Comparison of ENCODE assay signal across 21 cellular contexts in genomic region chr22:20063271-20064139, GRCh38. TPM values are rescaled to one million over a fixed set of nuclear protein-coding genes. Genes with fewer than 3 reads are reported as not detected.
A peak's percentile ranks its signal among the peaks of the same experiment; 100 is the strongest.
DNase-seq lines count a peak whose midpoint lies in the region; ATAC-seq and TF ChIP-seq lines count a peak whose summit lies in the region.
"Had no signal": no experiment of that assay in that cellular context is flagged by ENCODE, and none has a peak within 500 bp of the region (broad histone marks: within the 10 kb centered on the region; RNA-seq: fewer than 3 reads in every experiment).

No MANE protein-coding gene starts in this region.

- CTCF ChIA-PET in RWPE1 (lab: Yijun Ruan, JAX) = no interaction called here
- CTCF ChIA-PET in activated CD4-positive, alpha-beta memory T cell treated with anti-CD3 and anti-CD28 coated beads for 36 hours (lab: Charles Lee) = interaction anchor here (1.7 kb wide), 1 partner anchor 22 kb away, joined by 4 read pairs; no protein-coding TSS in a partner anchor

- 95% methylated on average over 27 of the region's 27 CpGs for WGBS in sigmoid colon, 2 donors

- no peak overlapping the region for H3K27ac Mint-ChIP-seq in activated CD4-positive, alpha-beta memory T cell treated with anti-CD3 and anti-CD28 coated beads for 36 hours
- H3K27ac Mint-ChIP-seq: activated CD4-positive, alpha-beta T cell treated with anti-CD3 and anti-CD28 coated beads, Interleukin-2, amount 10 ng/mL, durations not matched to agents 7 days and 5 days; T-helper 1 cell treated with Interleukin-12 subunit alpha and Interleukin-12 subunit beta and Interleukin-4 antibody, amounts not matched to agents 30 μg/mL and 1 μg/mL, for 36 hours had no signal

- no peak for TF ChIP-seq POLR2A in sigmoid colon (IDR thresholded peaks at IDR 0.05)

- TF ChIP-seq EP300 in sigmoid colon (IDR thresholded peaks at IDR 0.05) = no peak

- peaks cover 0 to 46% (median 27%) of the 10 kb centered on the region in 4 donors for H3K36me3 ChIP-seq in sigmoid colon

- no peaks in the 10 kb centered on the region for H3K4me1 Mint-ChIP-seq in activated CD4-positive, alpha-beta memory T cell treated with anti-CD3 and anti-CD28 coated beads for 36 hours (ENCODE audit: low read depth)

- no peak overlapping the region for H3K4me3 ChIP-seq in sigmoid colon
- H3K4me3 ChIP-seq: HAP-1, lower lobe of right lung, PC-9 had no signal

- peak overlapping the region; percentile 86 for H3K27ac ChIP-seq in RWPE1
- no peak overlapping the region for H3K27ac ChIP-seq in foreskin keratinocyte
- H3K27ac ChIP-seq in sigmoid colon = no peak overlapping the region
- H3K27ac ChIP-seq: brain microvascular endothelial cell, lower lobe of right lung, PC-9 had no signal

- H3K4me1 ChIP-seq in foreskin keratinocyte = peaks cover 13% of the 10 kb centered on the region
- H3K4me1 ChIP-seq in sigmoid colon = no peaks in the 10 kb centered on the region
- H3K4me1 ChIP-seq: HAP-1, lower lobe of right lung had no signal

- intact Hi-C loops in sigmoid colon (cut with DNase I) = no loop called here
- intact Hi-C loops in activated CD4-positive, alpha-beta memory T cell treated with anti-CD3 and anti-CD28 coated beads for 36 hours (cut with micrococcal nuclease) = no loop called here

- TF ChIP-seq CTCF in RWPE1 (conservative IDR thresholded peaks at IDR 0.05; ENCODE audit: low read depth) = no peak
- TF ChIP-seq CTCF in foreskin keratinocyte (conservative IDR thresholded peaks at IDR 0.05) = peak; percentile 28
- TF ChIP-seq CTCF in sigmoid colon (IDR thresholded peaks at IDR 0.05) = no peak

- H3K36me3 Mint-ChIP-seq in activated CD4-positive, alpha-beta memory T cell treated with anti-CD3 and anti-CD28 coated beads for 36 hours = peaks cover 8% of the 10 kb centered on the region

- no peaks in the 10 kb centered on the region for H3K27me3 Mint-ChIP-seq in activated CD4-positive, alpha-beta memory T cell treated with anti-CD3 and anti-CD28 coated beads for 36 hours
- H3K27me3 Mint-ChIP-seq: activated CD4-positive, alpha-beta T cell treated with anti-CD3 and anti-CD28 coated beads, Interleukin-2, amount 10 ng/mL, durations not matched to agents 7 days and 5 days had no signal

- H3K4me3 Mint-ChIP-seq in activated CD4-positive, alpha-beta memory T cell treated with anti-CD3 and anti-CD28 coated beads for 36 hours = no peak overlapping the region
- H3K4me3 Mint-ChIP-seq: activated CD4-positive, alpha-beta T cell treated with anti-CD3 and anti-CD28 coated beads, Interleukin-2, amount 10 ng/mL, durations not matched to agents 7 days and 5 days; T-helper 1 cell treated with Interleukin-12 subunit alpha and Interleukin-12 subunit beta and Interleukin-4 antibody, amounts not matched to agents 30 μg/mL and 1 μg/mL, for 36 hours had no signal

- DNase-seq in RWPE1 (ENCODE audit: low spot score) = no peak
- no peak for DNase-seq in foreskin keratinocyte
- peak; percentile 60 for DNase-seq in sigmoid colon
- no peak for DNase-seq in activated CD4-positive, alpha-beta memory T cell treated with anti-CD3 and anti-CD28 coated beads for 36 hours
- no peak for DNase-seq in activated T-cell treated with anti-CD3 and anti-CD28 coated beads, Interleukin-2, amount 50 U/mL, for 48 hours
- DNase-seq: activated CD4-positive, alpha-beta T cell treated with anti-CD3 and anti-CD28 coated beads, Interleukin-2, amount 10 ng/mL, durations not matched to agents 7 days and 5 days; activated CD8-positive, alpha-beta memory T cell treated with anti-CD3 and anti-CD28 coated beads, Interleukin-2, amount 50 U/mL, for 48 hours; activated effector memory CD4-positive, alpha-beta T cell treated with anti-CD3 and anti-CD28 coated beads, Interleukin-2, amount 50 U/mL, for 16 hours; Kasumi-1; lower lobe of right lung; NCI-H1092 treated with DMSO at 0.1 percent for 48 hours; NCI-H2029 treated with DMSO at 0.1 percent for 48 hours; NCI-H345; NCI-H82; occipital lobe; retina had no signal

- H3K27me3 ChIP-seq in foreskin keratinocyte (no peaks in the 10 kb centered on the region), sigmoid colon (no peaks in the 10 kb centered on the region)
- H3K27me3 ChIP-seq: brain microvascular endothelial cell had no signal

- ATAC-seq in foreskin keratinocyte = peak; percentile 17
- no peak for ATAC-seq in HG02970 (IDR thresholded peaks at IDR 0.05; ENCODE audit: low FRiP score, unreplicated experiment)

- no peaks in the 10 kb centered on the region for H3K9me3 Mint-ChIP-seq in activated CD4-positive, alpha-beta memory T cell treated with anti-CD3 and anti-CD28 coated beads for 36 hours
- H3K9me3 Mint-ChIP-seq: activated CD4-positive, alpha-beta T cell treated with anti-CD3 and anti-CD28 coated beads, Interleukin-2, amount 10 ng/mL, durations not matched to agents 7 days and 5 days; T-helper 1 cell treated with Interleukin-12 subunit alpha and Interleukin-12 subunit beta and Interleukin-4 antibody, amounts not matched to agents 30 μg/mL and 1 μg/mL, for 36 hours had no signal

- POLR2A ChIA-PET in RWPE1 (lab: Yijun Ruan, JAX; ENCODE audit: low non-redundant PET) = no interaction called here
- POLR2A ChIA-PET in activated CD4-positive, alpha-beta memory T cell treated with anti-CD3 and anti-CD28 coated beads for 36 hours (lab: Charles Lee) = no interaction called here

- H3K9me3 ChIP-seq in sigmoid colon = no peaks in the 10 kb centered on the region
- H3K9me3 ChIP-seq: HAP-1, lower lobe of right lung had no signal

RNA-seq across cellular contexts. Expression of gene DGCR8, which starts 16.5 kb away (rescaled TPM):
- total RNA-seq in foreskin keratinocyte = 30.4 and 31.7 TPM in 2 replicates
- polyA plus RNA-seq in foreskin keratinocyte = 13.5 and 13.7 TPM in 2 replicates
- 10 to 100 TPM; 15.0 to 32.7 (median 22.2) TPM for total RNA-seq in sigmoid colon
- polyA plus RNA-seq in sigmoid colon = 10 to 100 TPM in 1 of 3 donors, 1 to 10 TPM in 2; 6.7 to 24.1 (median 8.4) TPM
- 10 to 100 TPM; 33.4 to 34.3 TPM for total RNA-seq in activated CD4-positive, alpha-beta memory T cell treated with anti-CD3 and anti-CD28 coated beads for 36 hours

RNA-seq across cellular contexts. Expression of gene TANGO2, which starts 42.6 kb away (rescaled TPM):
- total RNA-seq in foreskin keratinocyte (18.8 and 22.4 TPM in 2 replicates), sigmoid colon (10 to 100 TPM; 24.2 to 36.6 (median 31.9) TPM)
- polyA plus RNA-seq in foreskin keratinocyte (15.0 and 15.2 TPM in 2 replicates), sigmoid colon (10 to 100 TPM; 27.0 to 46.2 (median 27.8) TPM)
- total RNA-seq in activated CD4-positive, alpha-beta memory T cell treated with anti-CD3 and anti-CD28 coated beads for 36 hours = 10 to 100 TPM; 20.7 to 23.6 TPM

RNA-seq across cellular contexts. Expression of gene ARVCF, which starts 46.9 kb away (rescaled TPM):
- total RNA-seq in foreskin keratinocyte (10.8 and 11.7 TPM in 2 replicates), sigmoid colon (10 to 100 TPM; 14.6 to 33.8 (median 24.5) TPM)
- polyA plus RNA-seq in foreskin keratinocyte (6.9 and 7.7 TPM in 2 replicates), sigmoid colon (10 to 100 TPM in 1 of 3 donors, 1 to 10 TPM in 2; 3.9 to 13.3 (median 6.0) TPM)
- 1 to 10 TPM; 1.5 to 2.4 TPM for total RNA-seq in activated CD4-positive, alpha-beta memory T cell treated with anti-CD3 and anti-CD28 coated beads for 36 hours

RNA-seq across cellular contexts. Expression of gene RANBP1, which starts 52.4 kb away (rescaled TPM):
- 319 and 387 TPM in 2 replicates for total RNA-seq in foreskin keratinocyte
- polyA plus RNA-seq in foreskin keratinocyte = 374 and 452 TPM in 2 replicates
- total RNA-seq in sigmoid colon = 100 to 1,000 TPM; 135 to 194 (median 163) TPM
- 100 to 1,000 TPM in 1 of 3 donors, 10 to 100 TPM in 2; 67.9 to 163 (median 79.8) TPM for polyA plus RNA-seq in sigmoid colon
- total RNA-seq in activated CD4-positive, alpha-beta memory T cell treated with anti-CD3 and anti-CD28 coated beads for 36 hours = 100 to 1,000 TPM; 359 to 372 TPM

RNA-seq across cellular contexts. Expression of gene TRMT2A, which starts 53.5 kb away (rescaled TPM):
- 41.2 and 49.5 TPM in 2 replicates for total RNA-seq in foreskin keratinocyte
- polyA plus RNA-seq in foreskin keratinocyte = 43.7 and 48.2 TPM in 2 replicates
- 10 to 100 TPM; 40.0 to 55.1 (median 51.1) TPM for total RNA-seq in sigmoid colon
- polyA plus RNA-seq in sigmoid colon = 10 to 100 TPM in 1 of 3 donors, 1 to 10 TPM in 2; 8.6 to 43.7 (median 9.0) TPM
- 10 to 100 TPM; 70.6 to 75.8 TPM for total RNA-seq in activated CD4-positive, alpha-beta memory T cell treated with anti-CD3 and anti-CD28 coated beads for 36 hours
